In genomic region chr2:146720170-146720569, GRCh38 we compare ENCODE assay signal across 4 cellular contexts.
"Had no signal": no experiment of that assay in that cellular context is flagged by ENCODE, and none has a peak within 500 bp of the region (broad histone marks: within the 10 kb centered on the region; RNA-seq: fewer than 3 reads in every experiment).

No MANE protein-coding gene starts in this region.

- H3K36me3 Mint-ChIP-seq: IgD-negative memory B cell had no signal

- H3K27ac Mint-ChIP-seq: GM23338, H9, IgD-negative memory B cell had no signal

- H3K4me2 ChIP-seq: GM23338 had no signal

- ATAC-seq: GM23338 had no signal

- H3K4me3 ChIP-seq: GM23338 had no signal

- H2AFZ ChIP-seq: GM23338 had no signal

- H3K4me1 Mint-ChIP-seq: GM23338, IgD-negative memory B cell had no signal

- DNase-seq: H9, HCEC 1CT had no signal

- H3K4me3 Mint-ChIP-seq: GM23338, H9, IgD-negative memory B cell had no signal
